20 cellular contexts compared by ENCODE assay signal in the genomic region with DNA sequence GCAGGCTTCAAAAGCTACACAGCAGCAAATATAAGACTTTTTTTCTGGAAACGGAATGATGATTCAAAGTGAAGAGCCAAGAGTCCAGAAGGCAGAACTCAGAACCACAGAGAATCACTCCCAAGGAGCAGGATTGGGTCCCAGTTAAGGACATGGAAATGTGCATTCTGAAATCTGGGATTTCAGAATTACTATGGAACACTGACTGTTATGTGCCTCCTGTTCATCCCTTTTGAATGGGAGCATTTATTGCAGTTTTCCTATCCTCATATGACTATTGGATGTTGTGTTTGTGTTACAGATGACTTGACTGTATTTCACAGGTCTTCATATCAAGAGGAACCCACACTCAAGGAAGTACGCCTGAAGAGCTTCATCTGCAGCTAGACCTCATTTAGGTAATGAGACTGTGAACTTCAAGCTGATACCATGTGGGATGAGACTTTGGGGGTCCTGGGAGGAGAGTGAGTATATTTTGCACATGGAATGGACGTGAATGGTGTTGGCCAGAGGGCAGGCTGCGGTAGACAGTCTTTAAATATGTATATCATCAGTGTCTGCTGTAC. TPM values are rescaled to one million over a fixed set of nuclear protein-coding genes. Genes with fewer than 3 reads are reported as not detected.
A peak's percentile ranks its signal among the peaks of the same experiment; 100 is the strongest.
DNase-seq lines count a peak whose midpoint lies in the region; ATAC-seq and TF ChIP-seq lines count a peak whose summit lies in the region.
"Had no signal": no experiment of that assay in that cellular context is flagged by ENCODE, and none has a peak within 500 bp of the region (broad histone marks: within the 10 kb centered on the region; RNA-seq: fewer than 3 reads in every experiment).

No MANE protein-coding gene starts in this region.

- in situ Hi-C loops in mammary epithelial cell (cut with MboI; ENCODE audit: low sequenced_read_pairs in 2 of 2) (no loop called here), transverse colon (cut with MboI; ENCODE audit: low pct_ligation_motif_present in 1 of 4, low pct_unique_long_range_greater_than_20kb in 1 of 4, low sequenced_read_pairs in 3 of 4) (no loop called here)

- ATAC-seq in activated B cell treated with CpG ODN at 0.5 μM for 24 hours (ENCODE audit: low read depth) (peak; percentile 54), memory B cell (ENCODE audit: low read depth) (peak; percentile 42)
- ATAC-seq: A549, GM23338, HCT116 had no signal

- H3K4me1 ChIP-seq in mammary epithelial cell (ENCODE audit: insufficient read depth, low read length) (peaks cover 6% of the 10 kb centered on the region), breast epithelium (no peaks in the 10 kb centered on the region), transverse colon (peaks cover 0 to 2% (median 0%) of the 10 kb centered on the region in 4 donors)
- H3K4me1 ChIP-seq: A549, BLaER1 had no signal

- intact Hi-C loops in mammary epithelial cell (cut with micrococcal nuclease), result no loop called here
- intact Hi-C loops in breast epithelium (cut with DNase I; ENCODE audit: low total_unique reads), result no loop called here
- intact Hi-C loops in activated B cell treated with CpG ODN at 0.5 μM for 24 hours (cut with micrococcal nuclease), result loop anchor here (5.0 kb wide), 1 partner anchor 36 kb away; no protein-coding TSS in a partner anchor
- intact Hi-C loops in transverse colon (cut with DNase I; ENCODE audit: low total_unique reads), result no loop called here

- DNase-seq in mammary epithelial cell (no peak), breast epithelium (ENCODE audit: low spot score in 2 of 2) (no peak), activated B cell treated with CpG ODN at 0.5 μM for 24 hours (no peak), memory B cell (ENCODE audit: low spot score in 2 of 2) (no peak), GDM1 (lab: John Stamatoyannopoulos, UW) (no peak), transverse colon (no peak), AG08395 (ENCODE audit: low spot score) (no peak), globus pallidus (ENCODE audit: low spot score) (no peak)
- DNase-seq: ACHN; CD4-positive, alpha-beta T cell; CD8-positive, alpha-beta memory T cell; DMS 273 treated with DMSO at 0.1 percent for 48 hours; DMS79; H9 had no signal

- H3K4me1 Mint-ChIP-seq in activated B cell treated with CpG ODN at 0.5 μM for 24 hours (peaks cover 22% of the 10 kb centered on the region), memory B cell (peaks cover 8% of the 10 kb centered on the region)
- H3K4me1 Mint-ChIP-seq: CD14-positive monocyte; CD8-positive, alpha-beta memory T cell; GM23338; H9 had no signal

- H3K79me2 ChIP-seq in mammary epithelial cell (ENCODE audit: insufficient read depth, low read length), result no peaks in the 10 kb centered on the region

- H3K27me3 Mint-ChIP-seq in activated B cell treated with CpG ODN at 0.5 μM for 24 hours, result no peaks in the 10 kb centered on the region
- no peaks in the 10 kb centered on the region for H3K27me3 Mint-ChIP-seq in memory B cell
- H3K27me3 Mint-ChIP-seq: CD4-positive, alpha-beta T cell had no signal

- H3K9me3 Mint-ChIP-seq in activated B cell treated with CpG ODN at 0.5 μM for 24 hours (peaks cover 2% of the 10 kb centered on the region), memory B cell (peaks cover 4% of the 10 kb centered on the region)

- BruUV-seq in mammary epithelial cell (replicated peaks; lab: Mats Ljungman, UMichigan), result no TSS peak

- H3K36me3 ChIP-seq in mammary epithelial cell (ENCODE audit: insufficient read depth, low read length) (no peaks in the 10 kb centered on the region), breast epithelium (no peaks in the 10 kb centered on the region), transverse colon (no peaks in the 10 kb centered on the region)
- H3K36me3 ChIP-seq: BLaER1 had no signal

- CTCF ChIA-PET in mammary epithelial cell (lab: Charles Lee; ENCODE audit: low non-redundant PET) (interaction anchor here (0.6 kb wide), 1 partner anchor 11 kb away, joined by 6 read pairs; no protein-coding TSS in a partner anchor), activated B cell treated with CpG ODN at 0.5 μM for 24 hours (lab: Charles Lee) (interaction anchor here (1.5 to 2.1 kb wide), 2 partner anchors 9 to 104 kb away, joined by 5 to 13 read pairs; no protein-coding TSS in a partner anchor)

- no peak overlapping the region for H2AFZ ChIP-seq in mammary epithelial cell (ENCODE audit: low read depth, low read length)
- H2AFZ ChIP-seq: GM23338 had no signal

- no peak for TF ChIP-seq EP300 in transverse colon (IDR thresholded peaks at IDR 0.05; ENCODE audit: low read depth)

- TF ChIP-seq CTCF in mammary epithelial cell (conservative IDR thresholded peaks at IDR 0.05 in 1 of 2, IDR thresholded peaks at IDR 0.05 in 1 of 2; ENCODE audit: extremely low read depth in 1 of 2, insufficient read depth in 1 of 2, low read depth in 1 of 2, low read length in 2 of 2) (no peak), breast epithelium (IDR thresholded peaks at IDR 0.05) (no peak), activated B cell treated with CpG ODN at 0.5 μM for 24 hours (IDR thresholded peaks at IDR 0.05) (no peak), transverse colon (IDR thresholded peaks at IDR 0.05) (no peak)

- dilution Hi-C loops in mammary epithelial cell (cut with HindIII; ENCODE audit: low sequenced_read_pairs), result loop anchor here (10.0 kb wide), 1 partner anchor 189 kb away; no protein-coding TSS in a partner anchor

- POLR2A ChIA-PET in activated B cell treated with CpG ODN at 0.5 μM for 24 hours (lab: Charles Lee), result interaction anchor here (1.0 to 1.7 kb wide), 4 partner anchors 11 to 28 kb away, joined by 3 to 12 read pairs (median 4); a partner anchor contains a TSS

- 93% methylated on average over 4 of the region's 4 CpGs for whole genome bisulfite sequencing in mammary epithelial cell (ENCODE audit: low coverage, missing lambda C conversion rate)
- WGBS in transverse colon (ENCODE audit: low coverage in 1 of 2), 2 donors, result 88% methylated on average over 4 of the region's 4 CpGs

- H3K9me3 ChIP-seq in mammary epithelial cell (replicated peaks; ENCODE audit: insufficient read depth, low read length), result no peaks in the 10 kb centered on the region
- peaks cover 0 to 4% of the 10 kb centered on the region in 2 donors for H3K9me3 ChIP-seq in breast epithelium
- H3K9me3 ChIP-seq in transverse colon, result peaks cover 3 to 4% of the 10 kb centered on the region in 2 donors

- no peak overlapping the region for H3K4me3 ChIP-seq in mammary epithelial cell (replicated peaks in 1 of 3; ENCODE audit: insufficient read depth in 1 of 3, low read depth in 2 of 3, low read length in 3 of 3)
- no peak overlapping the region for H3K4me3 ChIP-seq in breast epithelium
- H3K4me3 ChIP-seq in transverse colon, result no peak overlapping the region
- H3K4me3 ChIP-seq: A549, BLaER1, GM23338 had no signal

- TF ChIP-seq POLR2A in breast epithelium (IDR thresholded peaks at IDR 0.05) (no peak), transverse colon (IDR thresholded peaks at IDR 0.05) (no peak)

- H3K27ac ChIP-seq in mammary epithelial cell (ENCODE audit: insufficient read depth, low read depth, low read length), result no peak overlapping the region
- no peak overlapping the region for H3K27ac ChIP-seq in breast epithelium
- H3K27ac ChIP-seq in transverse colon, result no peak overlapping the region
- H3K27ac ChIP-seq: 22Rv1, A549, BLaER1 had no signal

- H3K27me3 ChIP-seq in mammary epithelial cell (ENCODE audit: insufficient read depth, low read length) (no peaks in the 10 kb centered on the region), breast epithelium (no peaks in the 10 kb centered on the region), transverse colon (no peaks in the 10 kb centered on the region)
- H3K27me3 ChIP-seq: BLaER1 had no signal

- H3K36me3 Mint-ChIP-seq in activated B cell treated with CpG ODN at 0.5 μM for 24 hours (ENCODE audit: low read depth) (no peaks in the 10 kb centered on the region), memory B cell (peaks cover 2% of the 10 kb centered on the region)

- peak overlapping the region; percentile 2 for H3K9ac ChIP-seq in mammary epithelial cell (ENCODE audit: insufficient read depth, low read length)
- H3K9ac ChIP-seq: BLaER1 had no signal

- peak overlapping the region; percentile 11 for H3K4me3 Mint-ChIP-seq in activated B cell treated with CpG ODN at 0.5 μM for 24 hours
- peak overlapping the region; percentile 33 for H3K4me3 Mint-ChIP-seq in memory B cell
- H3K4me3 Mint-ChIP-seq: CD14-positive monocyte; CD4-positive, alpha-beta T cell; CD8-positive, alpha-beta memory T cell; GM23338; H9 had no signal

- H4K20me1 ChIP-seq in mammary epithelial cell (ENCODE audit: insufficient read depth, low read length), result no peaks in the 10 kb centered on the region
- H4K20me1 ChIP-seq: BLaER1 had no signal

- H3K4me2 ChIP-seq in mammary epithelial cell (ENCODE audit: insufficient read depth, low read depth, low read length), result no peak overlapping the region
- H3K4me2 ChIP-seq: A549, BLaER1, GM23338 had no signal

- H3K27ac Mint-ChIP-seq in activated B cell treated with CpG ODN at 0.5 μM for 24 hours (peak overlapping the region; percentile 14), memory B cell (peak overlapping the region; percentile 41)
- H3K27ac Mint-ChIP-seq: CD14-positive monocyte; CD4-positive, alpha-beta T cell; GM23338; H9 had no signal

RNA-seq across cellular contexts. Expression of a gene that starts 17.1 kb away (rescaled TPM):
- total RNA-seq in mammary epithelial cell (100 to 1,000 TPM; 715 to 877 TPM), breast epithelium (100 to 1,000 TPM; 244 to 285 (median 244) TPM), activated B cell treated with CpG ODN at 0.5 μM for 24 hours (410 and 411 TPM in 2 replicates), transverse colon (100 to 1,000 TPM in 3 of 4 donors, 10 to 100 TPM in 1; 81.0 to 290 (median 238) TPM)
- polyA plus RNA-seq in mammary epithelial cell, result 788 TPM
- 546 TPM for polyA minus RNA-seq in mammary epithelial cell
